Comparison of ENCODE assay signal across 21 cellular contexts in genomic region chr9:99509900-99510299, GRCh38.
DNase-seq lines count a peak whose midpoint lies in the region; ATAC-seq, FAIRE-seq and TF ChIP-seq lines count a peak whose summit lies in the region.
"Had no signal": no experiment of that assay in that cellular context is flagged by ENCODE, and none has a peak within 500 bp of the region (broad histone marks: within the 10 kb centered on the region; RNA-seq: fewer than 3 reads in every experiment).

No MANE protein-coding gene starts in this region.

- no peaks in the 10 kb centered on the region for H3K9me2 ChIP-seq in OCI-LY7 (ENCODE audit: insufficient read depth, low read length)

- peak overlapping the region; percentile 65 for H3K4me2 ChIP-seq in BLaER1
- H3K4me2 ChIP-seq in OCI-LY7 (ENCODE audit: low read length) = peak overlapping the region; percentile 0; the same call in 1 of the 2 replicates
- H3K4me2 ChIP-seq: PC-9 had no signal

- no peaks in the 10 kb centered on the region for H3K79me2 ChIP-seq in OCI-LY7 (ENCODE audit: insufficient read depth, low read depth, low read length)

- peaks cover 22% of the 10 kb centered on the region for H3K4me1 ChIP-seq in BLaER1
- peaks cover 18% of the 10 kb centered on the region for H3K4me1 ChIP-seq in OCI-LY7 (ENCODE audit: insufficient read depth, low read length, poor library complexity, severe bottlenecking)
- H3K4me1 ChIP-seq: Caco-2, SJSA1 had no signal

- no peaks in the 10 kb centered on the region for H3K9me3 ChIP-seq in BLaER1
- H3K9me3 ChIP-seq in OCI-LY7 (ENCODE audit: low read length) = no peaks in the 10 kb centered on the region
- H3K9me3 ChIP-seq: Caco-2, SJSA1 had no signal

- H3K9me3 Mint-ChIP-seq in osteocyte (ENCODE audit: unreplicated experiment) = no peaks in the 10 kb centered on the region
- H3K9me3 Mint-ChIP-seq in activated CD8-positive, alpha-beta T cell treated with anti-CD3 and anti-CD28 coated beads for 36 hours = no peaks in the 10 kb centered on the region
- H3K9me3 Mint-ChIP-seq: CD14-positive monocyte, T-cell had no signal

- H3K4me1 Mint-ChIP-seq in osteocyte (ENCODE audit: unreplicated experiment) = peaks cover 7% of the 10 kb centered on the region
- peaks cover 2% of the 10 kb centered on the region for H3K4me1 Mint-ChIP-seq in activated CD8-positive, alpha-beta T cell treated with anti-CD3 and anti-CD28 coated beads for 36 hours (ENCODE audit: low read depth)

- H3K27ac ChIP-seq in BLaER1 = no peak overlapping the region
- H3K27ac ChIP-seq in OCI-LY7 (ENCODE audit: low read depth, low read length, poor library complexity, severe bottlenecking) = no peak overlapping the region
- no peak overlapping the region for H3K27ac ChIP-seq in RWPE1
- H3K27ac ChIP-seq: PC-9, SJSA1 had no signal

- H3K9ac ChIP-seq in BLaER1 = no peak overlapping the region

- H3K4me3 ChIP-seq in BLaER1 = no peak overlapping the region
- H3K4me3 ChIP-seq in OCI-LY7 (ENCODE audit: low read depth, low read length, poor library complexity, severe bottlenecking) = no peak overlapping the region
- H3K4me3 ChIP-seq: PC-9, SJSA1 had no signal

- H3K27me3 ChIP-seq in BLaER1 = no peaks in the 10 kb centered on the region
- H3K27me3 ChIP-seq: SJSA1 had no signal

- H4K20me1 ChIP-seq in BLaER1 (no peaks in the 10 kb centered on the region), OCI-LY7 (ENCODE audit: insufficient read depth, low read length) (no peaks in the 10 kb centered on the region)

- peak; percentile 67 for FAIRE-seq in GM18507 (lab: Jason Lieb, UNC)

- no peak overlapping the region for H3K27ac Mint-ChIP-seq in osteocyte (ENCODE audit: unreplicated experiment)
- H3K27ac Mint-ChIP-seq in activated CD8-positive, alpha-beta T cell treated with anti-CD3 and anti-CD28 coated beads for 36 hours = no peak overlapping the region
- H3K27ac Mint-ChIP-seq: CD14-positive monocyte, T-cell had no signal

- H3K27me3 Mint-ChIP-seq in osteocyte (ENCODE audit: unreplicated experiment) = no peaks in the 10 kb centered on the region
- peaks cover 3% of the 10 kb centered on the region for H3K27me3 Mint-ChIP-seq in activated CD8-positive, alpha-beta T cell treated with anti-CD3 and anti-CD28 coated beads for 36 hours

- intact Hi-C loops in OCI-LY7 (cut with micrococcal nuclease; ENCODE audit: unreplicated experiment) = loop anchor here (10.0 kb wide), 1 partner anchor 325 kb away; no protein-coding TSS in a partner anchor
- intact Hi-C loops in activated CD8-positive, alpha-beta T cell treated with anti-CD3 and anti-CD28 coated beads for 36 hours (cut with micrococcal nuclease) = no loop called here

- H3K4me3 Mint-ChIP-seq in osteocyte (ENCODE audit: unreplicated experiment) = no peak overlapping the region
- no peak overlapping the region for H3K4me3 Mint-ChIP-seq in activated CD8-positive, alpha-beta T cell treated with anti-CD3 and anti-CD28 coated beads for 36 hours
- H3K4me3 Mint-ChIP-seq: CD14-positive monocyte, T-cell had no signal

- H3K36me3 Mint-ChIP-seq in osteocyte (ENCODE audit: unreplicated experiment) = no peaks in the 10 kb centered on the region
- no peaks in the 10 kb centered on the region for H3K36me3 Mint-ChIP-seq in activated CD8-positive, alpha-beta T cell treated with anti-CD3 and anti-CD28 coated beads for 36 hours (ENCODE audit: low read depth)
- H3K36me3 Mint-ChIP-seq: CD14-positive monocyte, T-cell had no signal

- no peaks in the 10 kb centered on the region for H3K36me3 ChIP-seq in BLaER1
- H3K36me3 ChIP-seq in OCI-LY7 (ENCODE audit: insufficient read depth, low read length) = no peaks in the 10 kb centered on the region
- H3K36me3 ChIP-seq: SJSA1 had no signal

- no TSS peak for BruUV-seq in OCI-LY7 (replicated peaks; lab: Mats Ljungman, UMichigan)

- no peak overlapping the region for H2AFZ ChIP-seq in OCI-LY7 (ENCODE audit: low read length)
- H2AFZ ChIP-seq: PC-9 had no signal

- POLR2A ChIA-PET in OCI-LY7 (lab: Charles Lee) (interaction anchor here (0.7 kb wide), 1 partner anchor 706 kb away, joined by 3 read pairs; no protein-coding TSS in a partner anchor), RWPE1 (lab: Yijun Ruan, JAX; ENCODE audit: low non-redundant PET) (no interaction called here)
- POLR2A ChIA-PET in activated CD8-positive, alpha-beta T cell treated with anti-CD3 and anti-CD28 coated beads for 36 hours (lab: Charles Lee) = interaction anchor here (0.6 kb wide), 1 partner anchor 171 kb away, joined by 3 read pairs; no protein-coding TSS in a partner anchor

- ATAC-seq in activated CD8-positive, alpha-beta T cell treated with anti-CD3 and anti-CD28 coated beads for 36 hours = no peak
- ATAC-seq: HCT116, T-cell had no signal

- TF ChIP-seq CTCF in OCI-LY7 (conservative IDR thresholded peaks at IDR 0.05; ENCODE audit: low read length) (no peak), osteocyte (IDR thresholded peaks at IDR 0.05) (no peak), RWPE1 (conservative IDR thresholded peaks at IDR 0.05; ENCODE audit: low read depth) (no peak)
- no peak for TF ChIP-seq CTCF in activated CD8-positive, alpha-beta T cell treated with anti-CD3 and anti-CD28 coated beads for 36 hours (IDR thresholded peaks at IDR 0.05)

- DNase-seq in GM18507 (ENCODE audit: extremely low spot score, insufficient read length, low read depth) (no peak), OCI-LY7 (ENCODE audit: low spot score) (no peak), germinal center (ENCODE audit: low spot score) (peak; percentile 47), osteocyte (ENCODE audit: extremely low spot score, unreplicated experiment) (no peak), AG20443 (ENCODE audit: low spot score) (no peak), RWPE1 (ENCODE audit: low spot score) (no peak)
- DNase-seq in activated CD8-positive, alpha-beta T cell treated with anti-CD3 and anti-CD28 coated beads for 36 hours = no peak
- DNase-seq: Caco-2, DMS153, MV-4-11, NCI-H1417 treated with DMSO at 0.1 percent for 48 hours, NCI-H2029, NCI-H2171, NCI-H446, NCI-H748 treated with DMSO at 0.1 percent for 48 hours, PC-9, T-cell had no signal

- CTCF ChIA-PET in OCI-LY7 (lab: Charles Lee; ENCODE audit: unreplicated experiment) = no interaction called here
- CTCF ChIA-PET in activated CD8-positive, alpha-beta T cell treated with anti-CD3 and anti-CD28 coated beads for 36 hours (lab: Charles Lee) = no interaction called here
- CTCF ChIA-PET in RWPE1 (lab: Yijun Ruan, JAX) = no interaction called here
